33 cellular contexts compared by ENCODE assay signal in the genomic region with DNA sequence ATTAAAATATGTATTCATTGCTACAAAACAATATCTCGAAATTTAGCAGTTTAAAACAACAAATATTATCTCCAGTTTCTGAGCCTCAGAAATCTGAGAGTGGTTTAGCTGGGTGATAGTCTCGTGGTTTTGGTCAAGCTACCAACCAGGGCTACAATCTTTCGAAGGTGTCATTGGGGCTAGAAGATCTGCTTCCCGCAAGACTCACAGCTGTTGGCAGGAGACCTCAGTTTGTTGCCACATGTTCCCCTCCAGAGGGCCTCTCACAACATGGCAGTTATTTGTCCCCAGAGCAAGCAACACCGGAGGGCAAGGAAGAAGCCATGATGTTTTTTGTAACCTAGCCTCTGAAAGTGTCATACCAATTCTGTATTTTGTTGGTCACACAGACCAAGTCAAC.
"Had no signal": no experiment of that assay in that cellular context is flagged by ENCODE, and none has a peak within 500 bp of the region (broad histone marks: within the 10 kb centered on the region; RNA-seq: fewer than 3 reads in every experiment).

No MANE protein-coding gene starts in this region.

- H3K4me3 ChIP-seq: gastroesophageal sphincter, left lung, lower lobe of right lung, pancreas, prostate gland, sigmoid colon, smooth muscle cell, thyroid gland, upper lobe of right lung had no signal

- DNase-seq: activated CD4-positive, alpha-beta T cell treated with anti-CD3 and anti-CD28 coated beads for 36 hours; activated CD4-positive, CD25-positive, alpha-beta regulatory T cell; activated CD8-positive, alpha-beta memory T cell treated with anti-CD3 and anti-CD28 coated beads, Interleukin-2, amount 10 ng/mL, durations not matched to agents 7 days and 5 days; activated CD8-positive, alpha-beta T cell treated with anti-CD3 and anti-CD28 coated beads, Interleukin-2, amount 10 ng/mL, durations not matched to agents 7 days and 5 days; activated naive CD4-positive, alpha-beta T cell; activated T-cell treated with anti-CD3 and anti-CD28 coated beads, Interleukin-2, amount 50 U/mL, for 72 hours; anterior cingulate cortex; dermis blood vessel endothelial cell; effector CD4-positive, alpha-beta T cell; erythroblast; head of caudate nucleus; kidney glomerular epithelial cell; left lung; lower lobe of right lung; mesenchymal stem cell; nucleus accumbens; pancreas; retina; sigmoid colon; stimulated activated CD4-positive, alpha-beta T cell treated with anti-CD3 and anti-CD28 coated beads, Interleukin-1b, Interleukin-23, amount 100 ng/mL, for 48 hours; stimulated activated CD4-positive, alpha-beta T cell treated with anti-CD3 and anti-CD28 coated beads, Interleukin-4, amount 100 ng/mL, for 4 hours; stimulated activated CD8-positive, alpha-beta memory T cell treated with anti-CD3 and anti-CD28 coated beads, Interleukin-4, amount 100 ng/mL, for 48 hours; stimulated activated naive CD8-positive, alpha-beta T cell treated with anti-CD3 and anti-CD28 coated beads, Interleukin-15, amount 100 ng/mL, for 72 hours; substantia nigra; T-helper 1 cell; thyroid gland; upper lobe of right lung had no signal

- H3K4me2 ChIP-seq: smooth muscle cell had no signal

- FAIRE-seq: colon, pancreas had no signal

- H3K27ac ChIP-seq: gastroesophageal sphincter, left lung, lower lobe of right lung, pancreas, prostate gland, sigmoid colon, thyroid gland, upper lobe of right lung had no signal

- H3K27me3 ChIP-seq: gastroesophageal sphincter, left lung, pancreas, sigmoid colon, thyroid gland, upper lobe of right lung had no signal

- ATAC-seq: activated CD4-positive, alpha-beta T cell treated with anti-CD3 and anti-CD28 coated beads for 36 hours; activated CD8-positive, alpha-beta memory T cell treated with anti-CD3 and anti-CD28 coated beads, Interleukin-2, amount 10 ng/mL, durations not matched to agents 7 days and 5 days; activated CD8-positive, alpha-beta T cell treated with anti-CD3 and anti-CD28 coated beads, Interleukin-2, amount 10 ng/mL, durations not matched to agents 7 days and 5 days; activated naive CD4-positive, alpha-beta T cell treated with anti-CD3 and anti-CD28 coated beads, Interleukin-2, amount 50 U/mL, for 72 hours; activated T-cell treated with anti-CD3 and anti-CD28 coated beads, Interleukin-2, amount 50 U/mL, for 72 hours; gastroesophageal sphincter; left lung; lower lobe of right lung; pancreas; stimulated activated memory B cell treated with anti-CD40 and anti-IgM and Interleukin-4, amounts not matched to agents 10 μg/mL and 1 μg/mL and 100 μg/mL, for 72 hours; stimulated activated naive CD8-positive, alpha-beta T cell treated with anti-CD3 and anti-CD28 coated beads, Interleukin-15, amount 100 ng/mL, for 72 hours; upper lobe of right lung had no signal

- H3K36me3 ChIP-seq: prostate gland had no signal

- H3K4me1 ChIP-seq: gastroesophageal sphincter, left lung, lower lobe of right lung, pancreas, prostate gland, sigmoid colon, thyroid gland, upper lobe of right lung had no signal

- H3K9me3 ChIP-seq: gastroesophageal sphincter, left lung, lower lobe of right lung, pancreas, prostate gland, sigmoid colon, thyroid gland, upper lobe of right lung had no signal
